Comparison of ENCODE assay signal across 1 cellular context in genomic region chr3:196632033-196632751, GRCh38.
TF ChIP-seq lines count a peak whose summit lies in the region.

No MANE protein-coding gene starts in this region.

TF ChIP-seq in K562, 482 proteins besides CTCF, POLR2A, EP300 and RAD21 (continued from another document and continues in another):
- TF ChIP-seq ZNF280B (CRISPR knock-in tag; IDR thresholded peaks at IDR 0.05) (no peak), ZNF324 (CRISPR knock-in tag; IDR thresholded peaks at IDR 0.05) (no peak), ZNF75A (CRISPR knock-in tag; IDR thresholded peaks at IDR 0.05) (no peak), HEY1 (CRISPR knock-in tag; IDR thresholded peaks at IDR 0.05; ENCODE audit: borderline replicate concordance) (no peak), POU5F1 (IDR thresholded peaks at IDR 0.05; ENCODE audit: borderline replicate concordance, low read depth, low read length, partially characterized antibody) (no peak), SMARCA5 (IDR thresholded peaks at IDR 0.05) (peak; percentile 11; the same call in 1 of the 2 replicates), HMGXB4 (CRISPR knock-in tag; IDR thresholded peaks at IDR 0.05) (no peak), SMARCE1 (IDR thresholded peaks at IDR 0.05) (peak; percentile 55; the same call in 1 of the 2 replicates), RNF2 (IDR thresholded peaks at IDR 0.05) (peak; percentile 98), TFAM (CRISPR knock-in tag; conservative IDR thresholded peaks at IDR 0.05) (no peak), RHOXF2B (CRISPR knock-in tag; conservative IDR thresholded peaks at IDR 0.05) (no peak), MITF (IDR thresholded peaks at IDR 0.05) (no peak), PHF21A (IDR thresholded peaks at IDR 0.05; ENCODE audit: borderline replicate concordance, low read depth) (peak; percentile 90), GTF2A2 (tag; IDR thresholded peaks at IDR 0.05) (no peak), KDM5B (IDR thresholded peaks at IDR 0.05; ENCODE audit: insufficient replicate concordance, low read depth, low read length) (peak; percentile 45), LCOR (CRISPR knock-in tag; IDR thresholded peaks at IDR 0.05) (no peak; the same call in 1 of the 2 replicates), RBM34 (IDR thresholded peaks at IDR 0.05; ENCODE audit: borderline replicate concordance, insufficient read depth, low read length) (no peak), ZHX1 (conservative IDR thresholded peaks at IDR 0.05; ENCODE audit: low read length) (no peak), ZNF431 (CRISPR knock-in tag; IDR thresholded peaks at IDR 0.05) (no peak), ZNF311 (CRISPR knock-in tag; IDR thresholded peaks at IDR 0.05) (no peak), SP1 (CRISPR knock-in tag; IDR thresholded peaks at IDR 0.05) (peak; percentile 62), NR2C1 (IDR thresholded peaks at IDR 0.05) (peak; percentile 58), NR2C1 (tag; IDR thresholded peaks at IDR 0.05) (peak; percentile 88), NBN (IDR thresholded peaks at IDR 0.05; ENCODE audit: low read depth) (peak; percentile 40; the same call in 1 of the 2 replicates), THRAP3 (IDR thresholded peaks at IDR 0.05; ENCODE audit: borderline replicate concordance) (0 out of 2 replicates have a peak, but pooled peaks have one; percentile 11), MLLT1 (IDR thresholded peaks at IDR 0.05) (peak in 1 of 2 experiments; percentile 66; a peak in 1 of 4 replicates), BRD9 (IDR thresholded peaks at IDR 0.05; ENCODE audit: low read depth, partially characterized antibody) (peak; percentile 87), BCL6 (CRISPR knock-in tag; IDR thresholded peaks at IDR 0.05) (no peak), SP2 (IDR thresholded peaks at IDR 0.05; ENCODE audit: extremely low read depth, low read depth, low read length, poor library complexity, severe bottlenecking) (no peak), ZNF395 (CRISPR knock-in tag; IDR thresholded peaks at IDR 0.05) (no peak; the same call in 1 of the 2 replicates), PTRF (tag; IDR thresholded peaks at IDR 0.05) (no peak), CHD2 (IDR thresholded peaks at IDR 0.05; ENCODE audit: low read depth, low read length) (0 out of 2 replicates have a peak, but pooled peaks have one; percentile 34), RBFOX2 (IDR thresholded peaks at IDR 0.05; ENCODE audit: low read depth, low read length) (peak; percentile 94), FOS (IDR thresholded peaks at IDR 0.05; ENCODE audit: extremely low read depth, insufficient read length) (no peak), BRCA1 (IDR thresholded peaks at IDR 0.05) (no peak), BRCA1 (CRISPR knock-in tag; IDR thresholded peaks at IDR 0.05) (no peak), HOXB6 (CRISPR knock-in tag; IDR thresholded peaks at IDR 0.05; ENCODE audit: borderline replicate concordance) (no peak), RAD51 (IDR thresholded peaks at IDR 0.05; ENCODE audit: borderline replicate concordance, low read depth) (no peak), ARID2 (IDR thresholded peaks at IDR 0.05) (no peak), AFF1 (IDR thresholded peaks at IDR 0.05; ENCODE audit: low read depth in 1 of 2, partially characterized antibody in 2 of 2) (peak in 1 of 2 experiments; percentile 40)
- TF ChIP-seq, protein P1, sequence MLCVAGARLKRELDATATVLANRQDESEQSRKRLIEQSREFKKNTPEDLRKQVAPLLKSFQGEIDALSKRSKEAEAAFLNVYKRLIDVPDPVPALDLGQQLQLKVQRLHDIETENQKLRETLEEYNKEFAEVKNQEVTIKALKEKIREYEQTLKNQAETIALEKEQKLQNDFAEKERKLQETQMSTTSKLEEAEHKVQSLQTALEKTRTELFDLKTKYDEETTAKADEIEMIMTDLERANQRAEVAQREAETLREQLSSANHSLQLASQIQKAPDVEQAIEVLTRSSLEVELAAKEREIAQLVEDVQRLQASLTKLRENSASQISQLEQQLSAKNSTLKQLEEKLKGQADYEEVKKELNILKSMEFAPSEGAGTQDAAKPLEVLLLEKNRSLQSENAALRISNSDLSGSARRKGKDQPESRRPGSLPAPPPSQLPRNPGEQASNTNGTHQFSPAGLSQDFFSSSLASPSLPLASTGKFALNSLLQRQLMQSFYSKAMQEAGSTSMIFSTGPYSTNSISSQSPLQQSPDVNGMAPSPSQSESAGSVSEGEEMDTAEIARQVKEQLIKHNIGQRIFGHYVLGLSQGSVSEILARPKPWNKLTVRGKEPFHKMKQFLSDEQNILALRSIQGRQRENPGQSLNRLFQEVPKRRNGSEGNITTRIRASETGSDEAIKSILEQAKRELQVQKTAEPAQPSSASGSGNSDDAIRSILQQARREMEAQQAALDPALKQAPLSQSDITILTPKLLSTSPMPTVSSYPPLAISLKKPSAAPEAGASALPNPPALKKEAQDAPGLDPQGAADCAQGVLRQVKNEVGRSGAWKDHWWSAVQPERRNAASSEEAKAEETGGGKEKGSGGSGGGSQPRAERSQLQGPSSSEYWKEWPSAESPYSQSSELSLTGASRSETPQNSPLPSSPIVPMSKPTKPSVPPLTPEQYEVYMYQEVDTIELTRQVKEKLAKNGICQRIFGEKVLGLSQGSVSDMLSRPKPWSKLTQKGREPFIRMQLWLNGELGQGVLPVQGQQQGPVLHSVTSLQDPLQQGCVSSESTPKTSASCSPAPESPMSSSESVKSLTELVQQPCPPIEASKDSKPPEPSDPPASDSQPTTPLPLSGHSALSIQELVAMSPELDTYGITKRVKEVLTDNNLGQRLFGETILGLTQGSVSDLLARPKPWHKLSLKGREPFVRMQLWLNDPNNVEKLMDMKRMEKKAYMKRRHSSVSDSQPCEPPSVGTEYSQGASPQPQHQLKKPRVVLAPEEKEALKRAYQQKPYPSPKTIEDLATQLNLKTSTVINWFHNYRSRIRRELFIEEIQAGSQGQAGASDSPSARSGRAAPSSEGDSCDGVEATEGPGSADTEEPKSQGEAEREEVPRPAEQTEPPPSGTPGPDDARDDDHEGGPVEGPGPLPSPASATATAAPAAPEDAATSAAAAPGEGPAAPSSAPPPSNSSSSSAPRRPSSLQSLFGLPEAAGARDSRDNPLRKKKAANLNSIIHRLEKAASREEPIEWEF (CRISPR knock-in tag; IDR thresholded peaks at IDR 0.05): peak; percentile 78; the same call in 1 of the 2 replicates
- TF ChIP-seq, protein P2, sequence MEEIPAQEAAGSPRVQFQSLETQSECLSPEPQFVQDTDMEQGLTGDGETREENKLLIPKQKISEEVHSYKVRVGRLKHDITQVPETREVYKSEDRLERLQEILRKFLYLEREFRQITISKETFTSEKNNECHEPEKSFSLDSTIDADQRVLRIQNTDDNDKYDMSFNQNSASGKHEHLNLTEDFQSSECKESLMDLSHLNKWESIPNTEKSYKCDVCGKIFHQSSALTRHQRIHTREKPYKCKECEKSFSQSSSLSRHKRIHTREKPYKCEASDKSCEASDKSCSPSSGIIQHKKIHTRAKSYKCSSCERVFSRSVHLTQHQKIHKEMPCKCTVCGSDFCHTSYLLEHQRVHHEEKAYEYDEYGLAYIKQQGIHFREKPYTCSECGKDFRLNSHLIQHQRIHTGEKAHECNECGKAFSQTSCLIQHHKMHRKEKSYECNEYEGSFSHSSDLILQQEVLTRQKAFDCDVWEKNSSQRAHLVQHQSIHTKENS (CRISPR knock-in tag; IDR thresholded peaks at IDR 0.05): no peak
